Comparison of ENCODE assay signal across 8 cellular contexts in genomic region chr16:46885960-46886763, GRCh38. TPM values are rescaled to one million over a fixed set of nuclear protein-coding genes. Genes with fewer than 3 reads are reported as not detected.
DNase-seq lines count a peak whose midpoint lies in the region; ATAC-seq and TF ChIP-seq lines count a peak whose summit lies in the region.

No MANE protein-coding gene starts in this region.

- H3K9me3 ChIP-seq in PC-3 (ENCODE audit: low read length): no peaks in the 10 kb centered on the region
- no peaks in the 10 kb centered on the region for H3K9me3 ChIP-seq in esophagus (ENCODE audit: control insufficient read depth in 2 of 2, insufficient read depth in 1 of 2, low read depth in 1 of 2, low read length in 1 of 2)
- H3K9me3 ChIP-seq in neuron (ENCODE audit: low read length): no peaks in the 10 kb centered on the region

- H3K9ac ChIP-seq in PC-3 (ENCODE audit: low read length): no peak overlapping the region

- peak overlapping the region; percentile 99 for H3K4me2 ChIP-seq in PC-3 (ENCODE audit: low read length)

- BruUV-seq in PC-3 (replicated peaks; lab: Mats Ljungman, UMichigan): no TSS peak

- WGBS in esophagus, 2 donors: 49 to 52% methylated on average over 12 of the region's 12 CpGs

- intact Hi-C loops in PC-3 (cut with micrococcal nuclease): no loop called here

- CTCF ChIA-PET in PC-3 (lab: Charles Lee): interaction anchor here (1.1 kb wide), 1 partner anchor 32 kb away, joined by 4 read pairs; no protein-coding TSS in a partner anchor

- H3K27ac ChIP-seq in PC-3 (ENCODE audit: low read length) (no peak overlapping the region), esophagus (ENCODE audit: low read depth in 2 of 2, low read length in 1 of 2) (peak overlapping the region; percentile 78 to 84)

- H3K27me3 ChIP-seq in PC-3 (ENCODE audit: low read length) (no peaks in the 10 kb centered on the region), esophagus (ENCODE audit: control insufficient read depth in 1 of 2, insufficient read depth in 2 of 2, low read length in 2 of 2) (no peaks in the 10 kb centered on the region), neuron (ENCODE audit: insufficient read depth, low read length) (no peaks in the 10 kb centered on the region)

- H3K4me3 ChIP-seq in PC-3 (ENCODE audit: low read length): peak overlapping the region; percentile 89; the same call in 1 of the 2 replicates
- peak overlapping the region; percentile 79 to 81 for H3K4me3 ChIP-seq in esophagus (ENCODE audit: low read depth in 1 of 2, low read length in 2 of 2)
- H3K4me3 ChIP-seq in neuron (ENCODE audit: low read length): peak overlapping the region; percentile 81

- peaks cover 16% of the 10 kb centered on the region for H3K4me1 ChIP-seq in PC-3 (ENCODE audit: insufficient read depth, low read length)
- peaks cover 0 to 4% of the 10 kb centered on the region in 2 donors for H3K4me1 ChIP-seq in esophagus (ENCODE audit: control insufficient read depth in 2 of 2, insufficient read depth in 2 of 2, low read length in 1 of 2)
- H3K4me1 ChIP-seq in neuron (ENCODE audit: insufficient read depth, low read length): peaks cover 24% of the 10 kb centered on the region

- peaks cover 25% of the 10 kb centered on the region for H3K79me2 ChIP-seq in PC-3 (ENCODE audit: low read length)

- TF ChIP-seq CTCF in PC-3 (conservative IDR thresholded peaks at IDR 0.05; ENCODE audit: low read depth, low read length): no peak

- POLR2A ChIA-PET in PC-3 (lab: Charles Lee; ENCODE audit: unreplicated experiment): no interaction called here

- H2AFZ ChIP-seq in PC-3 (ENCODE audit: low read length) (no peak overlapping the region), neuron (ENCODE audit: low read depth, low read length) (no peak overlapping the region)

- H3F3A ChIP-seq in PC-3 (ENCODE audit: low read length, unreplicated experiment): no peaks in the 10 kb centered on the region

- H3K9me2 ChIP-seq in PC-3 (replicated peaks; ENCODE audit: low read length): no peaks in the 10 kb centered on the region

- ATAC-seq in PC-3: no peak
- ATAC-seq in GM18519 (IDR thresholded peaks at IDR 0.05; ENCODE audit: low FRiP score, unreplicated experiment): no peak
- no peak for ATAC-seq in HG02852 (IDR thresholded peaks at IDR 0.05; ENCODE audit: unreplicated experiment)

- H3K36me3 ChIP-seq in PC-3 (ENCODE audit: low read depth, low read length): no peaks in the 10 kb centered on the region
- peaks cover 0 to 6% of the 10 kb centered on the region in 2 donors for H3K36me3 ChIP-seq in esophagus (ENCODE audit: control insufficient read depth in 2 of 2, insufficient read depth in 2 of 2, low read length in 1 of 2)
- H3K36me3 ChIP-seq in neuron (ENCODE audit: insufficient read depth, low read length): peaks cover 21% of the 10 kb centered on the region

- H4K20me1 ChIP-seq in PC-3 (ENCODE audit: low read length): no peaks in the 10 kb centered on the region

- DNase-seq in COLO668 (lab: John Stamatoyannopoulos, UW; ENCODE audit: unreplicated experiment): peak; percentile 15
- DNase-seq in PC-3: no peak
- DNase-seq in iPS-NIHi11 (ENCODE audit: low spot score): no peak
- DNase-seq in NAMALWA (ENCODE audit: low spot score): no peak

RNA-seq across cellular contexts. Expression of gene GPT2, which starts 2.0 kb away (rescaled TPM):
- total RNA-seq in PC-3 (2014; rRNA removed): 19.4 and 22.0 TPM in 2 replicates
- polyA plus RNA-seq in esophagus: 10 to 100 TPM; 53.8 to 65.8 TPM

RNA-seq across cellular contexts. Expression of gene C16orf87, which starts 55.2 kb away (rescaled TPM):
- total RNA-seq in PC-3 (2014; rRNA removed): 4.0 and 5.1 TPM in 2 replicates
- polyA plus RNA-seq in esophagus: 1 to 10 TPM; 3.6 to 3.7 TPM
